ENCODE assay signal across 19 cellular contexts in genomic region chr7:42103456-42103855, GRCh38.
DNase-seq lines count a peak whose midpoint lies in the region; ATAC-seq and TF ChIP-seq lines count a peak whose summit lies in the region.
"Had no signal": no experiment of that assay in that cellular context is flagged by ENCODE, and none has a peak within 500 bp of the region (broad histone marks: within the 10 kb centered on the region; RNA-seq: fewer than 3 reads in every experiment).

No MANE protein-coding gene starts in this region.

- H3K4me1 ChIP-seq in BLaER1: peaks cover 32% of the 10 kb centered on the region
- H3K4me1 ChIP-seq in hepatocyte (ENCODE audit: insufficient read depth): peaks cover 18% of the 10 kb centered on the region
- peaks cover 15 to 33% of the 10 kb centered on the region in 2 donors for H3K4me1 ChIP-seq in muscle layer of duodenum (ENCODE audit: control insufficient read depth in 1 of 2, insufficient read depth in 2 of 2, low read length in 2 of 2)
- H3K4me1 ChIP-seq: BE2C had no signal

- DNase-seq in NCI-H460 (ENCODE audit: extremely low read depth, low read depth) (peak; percentile 67), hepatocyte (ENCODE audit: low spot score) (peak; percentile 32), occipital lobe (lab: John Stamatoyannopoulos, UW) (no peak)
- DNase-seq: BE2C; Calu3; CD8-positive, alpha-beta T cell; DMS53; HFFc6; Karpas-422; NCI-H1417 treated with DMSO at 0.1 percent for 48 hours; NCI-H187 treated with DMSO at 0.1 percent for 48 hours; NCI-H345; NCI-H526; SJCRH30 had no signal

- H3K9me2 ChIP-seq in hepatocyte (replicated peaks; ENCODE audit: insufficient read depth): no peaks in the 10 kb centered on the region

- H4K20me1 ChIP-seq in BLaER1: no peaks in the 10 kb centered on the region
- H4K20me1 ChIP-seq in hepatocyte (ENCODE audit: insufficient read depth, poor library complexity, severe bottlenecking): no peaks in the 10 kb centered on the region

- H3K36me3 Mint-ChIP-seq in activated T-helper 17 cell treated with anti-CD3 and anti-CD28 coated beads, Interleukin-2, amount 50 U/mL, for 72 hours (ENCODE audit: low read depth): no peaks in the 10 kb centered on the region
- H3K36me3 Mint-ChIP-seq: CD8-positive, alpha-beta T cell had no signal

- ATAC-seq in GM18519 (IDR thresholded peaks at IDR 0.05; ENCODE audit: low FRiP score, unreplicated experiment) (no peak), esophagus mucosa (no peak)
- no peak for ATAC-seq in activated T-helper 17 cell treated with anti-CD3 and anti-CD28 coated beads, Interleukin-2, amount 50 U/mL, for 72 hours (replicated peaks)
- ATAC-seq: CD8-positive, alpha-beta T cell had no signal

- H3K27me3 Mint-ChIP-seq in activated T-helper 17 cell treated with anti-CD3 and anti-CD28 coated beads, Interleukin-2, amount 50 U/mL, for 72 hours: peaks cover 2% of the 10 kb centered on the region

- H3K27me3 ChIP-seq in BLaER1 (no peaks in the 10 kb centered on the region), hepatocyte (no peaks in the 10 kb centered on the region), muscle layer of duodenum (ENCODE audit: low read depth, low read length) (no peaks in the 10 kb centered on the region)
- H3K27me3 ChIP-seq: BE2C, SJCRH30 had no signal

- TF ChIP-seq CTCF in hepatocyte (IDR thresholded peaks at IDR 0.05; ENCODE audit: poor library complexity): no peak

- H3K9me3 ChIP-seq in BLaER1 (no peaks in the 10 kb centered on the region), hepatocyte (ENCODE audit: low read depth) (no peaks in the 10 kb centered on the region), muscle layer of duodenum (ENCODE audit: control insufficient read depth in 1 of 2, low read length in 2 of 2) (no peaks in the 10 kb centered on the region)
- H3K9me3 ChIP-seq: BE2C, SJCRH30 had no signal

- WGBS in hepatocyte (ENCODE audit: low lambda C conversion rate, missing lambda C conversion rate): 45% methylated on average over 2 of the region's 2 CpGs

- no peak overlapping the region for H2AFZ ChIP-seq in hepatocyte

- H3K9ac ChIP-seq in BLaER1: no peak overlapping the region

- no peaks in the 10 kb centered on the region for H3K79me2 ChIP-seq in hepatocyte

- H3K4me2 ChIP-seq in BLaER1 (peak overlapping the region; percentile 28), hepatocyte (no peak overlapping the region)

- no peaks in the 10 kb centered on the region for H3K4me1 Mint-ChIP-seq in activated T-helper 17 cell treated with anti-CD3 and anti-CD28 coated beads, Interleukin-2, amount 50 U/mL, for 72 hours

- H3K27ac ChIP-seq in BLaER1 (no peak overlapping the region), hepatocyte (no peak overlapping the region), muscle layer of duodenum (ENCODE audit: low read length) (peak overlapping the region; percentile 58)
- H3K27ac ChIP-seq: SJCRH30 had no signal

- no peak overlapping the region for H3K4me3 Mint-ChIP-seq in activated T-helper 17 cell treated with anti-CD3 and anti-CD28 coated beads, Interleukin-2, amount 50 U/mL, for 72 hours
- H3K4me3 Mint-ChIP-seq: CD8-positive, alpha-beta T cell; HFFc6 had no signal

- H3K36me3 ChIP-seq in BLaER1 (peaks cover 19% of the 10 kb centered on the region; the same call in 1 of the 2 replicates), hepatocyte (replicated peaks; ENCODE audit: insufficient read depth, low read depth) (no peaks in the 10 kb centered on the region), muscle layer of duodenum (ENCODE audit: control insufficient read depth in 1 of 2, insufficient read depth in 2 of 2, low read length in 2 of 2) (no peaks in the 10 kb centered on the region)
- H3K36me3 ChIP-seq: BE2C, SJCRH30 had no signal

- H3K9me3 Mint-ChIP-seq in activated T-helper 17 cell treated with anti-CD3 and anti-CD28 coated beads, Interleukin-2, amount 50 U/mL, for 72 hours: no peaks in the 10 kb centered on the region
- H3K9me3 Mint-ChIP-seq: CD8-positive, alpha-beta T cell; HFFc6 had no signal

- no peak overlapping the region for H3K4me3 ChIP-seq in BLaER1
- no peak overlapping the region for H3K4me3 ChIP-seq in hepatocyte
- no peak overlapping the region for H3K4me3 ChIP-seq in muscle layer of duodenum (ENCODE audit: low read depth in 1 of 2, low read length in 2 of 2)
- H3K4me3 ChIP-seq: SJCRH30 had no signal

- H3K27ac Mint-ChIP-seq in activated T-helper 17 cell treated with anti-CD3 and anti-CD28 coated beads, Interleukin-2, amount 50 U/mL, for 72 hours: no peak overlapping the region
- H3K27ac Mint-ChIP-seq: CD8-positive, alpha-beta T cell; HFFc6 had no signal
